Comparison of ENCODE assay signal across 1 cellular context in the genomic region with DNA sequence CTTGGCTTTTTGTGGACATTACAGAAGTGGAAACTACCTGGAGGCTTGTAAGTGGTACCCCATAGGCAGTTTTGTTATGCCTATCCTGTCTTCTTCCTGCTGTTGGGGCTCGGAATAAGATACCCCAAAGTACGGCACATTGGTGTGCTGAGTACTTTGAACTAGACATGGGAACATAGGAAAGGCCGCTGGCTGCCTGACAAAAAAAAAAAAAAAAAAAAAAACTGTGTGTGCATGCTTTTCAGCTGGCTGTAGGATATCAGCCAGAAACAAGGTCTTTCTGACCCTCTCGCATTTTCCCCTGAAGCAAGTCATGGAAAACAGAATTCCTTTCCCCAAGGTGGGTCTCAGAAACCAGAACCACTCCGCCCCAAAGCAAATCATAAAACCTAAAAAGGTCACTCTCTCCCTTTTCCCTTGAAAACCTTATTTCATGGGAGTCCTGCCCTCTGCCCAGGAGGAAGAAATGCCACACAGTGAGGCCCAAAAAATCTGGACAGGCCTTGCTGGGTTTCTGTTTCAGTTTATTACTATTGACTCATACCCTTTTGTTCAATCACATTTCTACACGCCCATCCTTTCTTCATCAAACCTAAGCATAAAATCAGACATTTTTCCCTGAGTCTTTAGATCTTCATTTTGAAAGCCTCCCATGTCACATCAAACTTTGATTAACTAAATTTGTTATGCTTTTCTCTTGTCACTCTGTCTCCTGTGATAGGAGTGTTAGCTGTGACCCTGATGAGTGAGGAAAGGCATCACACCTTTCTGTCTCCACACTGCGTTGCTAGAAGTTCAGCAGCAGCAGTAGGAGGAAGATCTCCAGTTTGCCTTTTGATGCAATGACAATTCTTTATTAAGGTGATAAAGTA.
TF ChIP-seq lines count a peak whose summit lies in the region.

No MANE protein-coding gene starts in this region.

TF ChIP-seq in K562, 482 proteins besides CTCF, POLR2A, EP300 and RAD21 (continued from another document):
- TF ChIP-seq, protein P1, sequence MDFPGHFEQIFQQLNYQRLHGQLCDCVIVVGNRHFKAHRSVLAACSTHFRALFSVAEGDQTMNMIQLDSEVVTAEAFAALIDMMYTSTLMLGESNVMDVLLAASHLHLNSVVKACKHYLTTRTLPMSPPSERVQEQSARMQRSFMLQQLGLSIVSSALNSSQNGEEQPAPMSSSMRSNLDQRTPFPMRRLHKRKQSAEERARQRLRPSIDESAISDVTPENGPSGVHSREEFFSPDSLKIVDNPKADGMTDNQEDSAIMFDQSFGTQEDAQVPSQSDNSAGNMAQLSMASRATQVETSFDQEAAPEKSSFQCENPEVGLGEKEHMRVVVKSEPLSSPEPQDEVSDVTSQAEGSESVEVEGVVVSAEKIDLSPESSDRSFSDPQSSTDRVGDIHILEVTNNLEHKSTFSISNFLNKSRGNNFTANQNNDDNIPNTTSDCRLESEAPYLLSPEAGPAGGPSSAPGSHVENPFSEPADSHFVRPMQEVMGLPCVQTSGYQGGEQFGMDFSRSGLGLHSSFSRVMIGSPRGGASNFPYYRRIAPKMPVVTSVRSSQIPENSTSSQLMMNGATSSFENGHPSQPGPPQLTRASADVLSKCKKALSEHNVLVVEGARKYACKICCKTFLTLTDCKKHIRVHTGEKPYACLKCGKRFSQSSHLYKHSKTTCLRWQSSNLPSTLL (IDR thresholded peaks at IDR 0.05) = no peak
- no peak for TF ChIP-seq FIP1L1 (IDR thresholded peaks at IDR 0.05; ENCODE audit: low read depth, low read length, poor library complexity, severe bottlenecking)
- no peak for TF ChIP-seq ZNF224 (CRISPR knock-in tag; IDR thresholded peaks at IDR 0.05)
- TF ChIP-seq ZFPM2 (CRISPR knock-in tag; IDR thresholded peaks at IDR 0.05) = no peak
- 0 out of 2 replicates have a peak, but pooled peaks have one; percentile 7 for TF ChIP-seq PML (IDR thresholded peaks at IDR 0.05; ENCODE audit: low read length)
